In the genomic region with DNA sequence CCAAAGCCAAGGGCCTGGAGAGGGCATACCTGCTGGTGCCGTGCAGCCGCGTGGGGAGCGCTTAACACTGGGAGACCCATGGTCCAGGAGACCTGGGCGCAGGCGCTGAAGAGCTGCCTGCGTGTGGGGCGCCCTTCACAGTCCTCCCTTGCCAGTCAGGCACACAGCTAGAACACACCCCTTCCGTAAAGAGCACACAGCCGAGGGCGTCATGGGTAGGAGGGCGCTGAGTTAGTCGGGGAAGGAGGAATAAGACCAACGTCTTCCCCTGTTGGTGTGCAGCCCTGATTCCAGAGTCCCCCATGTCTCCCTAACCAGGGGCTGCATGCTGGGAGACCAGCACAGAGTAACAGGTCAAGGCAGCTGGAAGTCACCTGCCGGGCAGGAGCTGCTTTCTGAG, we compare ENCODE assay signal across 12 cellular contexts.
DNase-seq lines count a peak whose midpoint lies in the region; ATAC-seq and TF ChIP-seq lines count a peak whose summit lies in the region.
"Had no signal": no experiment of that assay in that cellular context is flagged by ENCODE, and none has a peak within 500 bp of the region (broad histone marks: within the 10 kb centered on the region; RNA-seq: fewer than 3 reads in every experiment).

No MANE protein-coding gene starts in this region.

- TF ChIP-seq CTCF in psoas muscle (IDR thresholded peaks at IDR 0.05) (no peak), prostate gland (IDR thresholded peaks at IDR 0.05) (no peak)

- DNase-seq in activated CD4-positive, CD25-positive, alpha-beta regulatory T cell treated with anti-CD3 and anti-CD28 coated beads, Interleukin-2, amount 50 U/mL, for 72 hours = no peak
- DNase-seq in Kasumi-1 (lab: John Stamatoyannopoulos, UW) = peak; percentile 97 to 99
- peak in 39 of 61 donors; percentile 27 to 84 (median 57) for DNase-seq in caudate nucleus (lab: John Stamatoyannopoulos, UW)
- no peak for DNase-seq in psoas muscle
- DNase-seq in SHP77 (lab: John Stamatoyannopoulos, UW) = no peak
- DNase-seq in cerebellar cortex (ENCODE audit: low spot score) = no peak
- DNase-seq in prostate gland (ENCODE audit: low spot score) = no peak
- DNase-seq: cerebellar nuclear complex, MG63, NCI-H510A treated with DMSO at 0.1 percent for 48 hours had no signal

- no peak overlapping the region for H3K4me3 ChIP-seq in psoas muscle
- H3K4me3 ChIP-seq in prostate gland = no peak overlapping the region
- H3K4me3 ChIP-seq: MG63, SK-N-MC had no signal

- no peak for TF ChIP-seq POLR2A in prostate gland (IDR thresholded peaks at IDR 0.05)

- H3K27ac ChIP-seq in caudate nucleus (ENCODE audit: low read depth, low read length) (peak overlapping the region; percentile 48), psoas muscle (no peak overlapping the region), prostate gland (no peak overlapping the region)
- H3K27ac ChIP-seq: SK-N-MC had no signal

- ATAC-seq in activated CD4-positive, CD25-positive, alpha-beta regulatory T cell treated with anti-CD3 and anti-CD28 coated beads, Interleukin-2, amount 50 U/mL, for 24 hours = peak; percentile 47 to 57
- peak in 3 of 4 donors; percentile 17 to 36 (median 32) for ATAC-seq in psoas muscle

- intact Hi-C loops in psoas muscle (cut with DNase I) = no loop called here
- intact Hi-C loops in prostate gland (cut with DNase I) = no loop called here

- H3K27me3 ChIP-seq in psoas muscle (ENCODE audit: insufficient read depth in 3 of 3, low read length in 2 of 3) (no peaks in the 10 kb centered on the region), prostate gland (replicated peaks; ENCODE audit: insufficient read depth) (no peaks in the 10 kb centered on the region)
- H3K27me3 ChIP-seq: MG63 had no signal

- H3K36me3 ChIP-seq in psoas muscle (ENCODE audit: insufficient read depth in 1 of 2, low read depth in 1 of 2) (peaks cover 0 to 14% of the 10 kb centered on the region in 2 donors), prostate gland (no peaks in the 10 kb centered on the region)
- H3K36me3 ChIP-seq: MG63 had no signal

- no peaks in the 10 kb centered on the region for H3K4me1 ChIP-seq in psoas muscle
- no peaks in the 10 kb centered on the region for H3K4me1 ChIP-seq in prostate gland (replicated peaks)

- H3K9me3 ChIP-seq in psoas muscle (no peaks in the 10 kb centered on the region), prostate gland (no peaks in the 10 kb centered on the region)
- H3K9me3 ChIP-seq: MG63 had no signal

- WGBS in psoas muscle, 3 donors = 69 to 80% (median 78%) methylated on average over 15 of the region's 15 CpGs
- WGBS in prostate gland = 58% methylated on average over 15 of the region's 15 CpGs

Comparison
In these comparisons a context has a peak if more than half of its experiments do, and no peak if none do; other contexts are left out.
1. DNase-seq: peak in Kasumi-1 (2 of 2) and caudate nucleus (39 of 61); none in activated CD4-positive, CD25-positive, alpha-beta regulatory T cell treated with anti-CD3 and anti-CD28 coated beads, Interleukin-2, amount 50 U/mL, for 72 hours (single experiment), psoas muscle (0 of 2), SHP77 (0 of 2), cerebellar cortex (single experiment) and prostate gland (single experiment).